Comparison of ENCODE assay signal across 1 cellular context in the genomic region with DNA sequence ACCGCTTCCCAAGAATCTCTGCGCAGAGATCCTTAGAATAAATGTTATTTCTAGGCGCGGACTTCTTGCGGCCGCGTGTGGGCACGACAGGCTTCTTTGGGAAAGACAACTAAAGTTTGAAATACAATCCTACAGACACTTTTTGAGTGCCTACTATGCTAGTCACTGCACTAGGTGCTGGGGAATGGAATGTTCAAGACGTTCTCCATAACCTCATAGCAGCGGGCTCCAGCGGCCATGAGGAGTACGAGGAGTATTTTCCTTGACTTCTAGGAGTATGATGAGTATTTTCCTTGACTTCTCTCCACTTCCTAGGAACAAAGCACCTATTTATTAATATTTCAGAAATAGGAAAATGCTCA.
TF ChIP-seq lines count a peak whose summit lies in the region.

No MANE protein-coding gene starts in this region.

TF ChIP-seq in GM23338, 12 proteins besides CTCF, POLR2A, EP300 and RAD21 (continued from another document):
- TF ChIP-seq, protein P1, sequence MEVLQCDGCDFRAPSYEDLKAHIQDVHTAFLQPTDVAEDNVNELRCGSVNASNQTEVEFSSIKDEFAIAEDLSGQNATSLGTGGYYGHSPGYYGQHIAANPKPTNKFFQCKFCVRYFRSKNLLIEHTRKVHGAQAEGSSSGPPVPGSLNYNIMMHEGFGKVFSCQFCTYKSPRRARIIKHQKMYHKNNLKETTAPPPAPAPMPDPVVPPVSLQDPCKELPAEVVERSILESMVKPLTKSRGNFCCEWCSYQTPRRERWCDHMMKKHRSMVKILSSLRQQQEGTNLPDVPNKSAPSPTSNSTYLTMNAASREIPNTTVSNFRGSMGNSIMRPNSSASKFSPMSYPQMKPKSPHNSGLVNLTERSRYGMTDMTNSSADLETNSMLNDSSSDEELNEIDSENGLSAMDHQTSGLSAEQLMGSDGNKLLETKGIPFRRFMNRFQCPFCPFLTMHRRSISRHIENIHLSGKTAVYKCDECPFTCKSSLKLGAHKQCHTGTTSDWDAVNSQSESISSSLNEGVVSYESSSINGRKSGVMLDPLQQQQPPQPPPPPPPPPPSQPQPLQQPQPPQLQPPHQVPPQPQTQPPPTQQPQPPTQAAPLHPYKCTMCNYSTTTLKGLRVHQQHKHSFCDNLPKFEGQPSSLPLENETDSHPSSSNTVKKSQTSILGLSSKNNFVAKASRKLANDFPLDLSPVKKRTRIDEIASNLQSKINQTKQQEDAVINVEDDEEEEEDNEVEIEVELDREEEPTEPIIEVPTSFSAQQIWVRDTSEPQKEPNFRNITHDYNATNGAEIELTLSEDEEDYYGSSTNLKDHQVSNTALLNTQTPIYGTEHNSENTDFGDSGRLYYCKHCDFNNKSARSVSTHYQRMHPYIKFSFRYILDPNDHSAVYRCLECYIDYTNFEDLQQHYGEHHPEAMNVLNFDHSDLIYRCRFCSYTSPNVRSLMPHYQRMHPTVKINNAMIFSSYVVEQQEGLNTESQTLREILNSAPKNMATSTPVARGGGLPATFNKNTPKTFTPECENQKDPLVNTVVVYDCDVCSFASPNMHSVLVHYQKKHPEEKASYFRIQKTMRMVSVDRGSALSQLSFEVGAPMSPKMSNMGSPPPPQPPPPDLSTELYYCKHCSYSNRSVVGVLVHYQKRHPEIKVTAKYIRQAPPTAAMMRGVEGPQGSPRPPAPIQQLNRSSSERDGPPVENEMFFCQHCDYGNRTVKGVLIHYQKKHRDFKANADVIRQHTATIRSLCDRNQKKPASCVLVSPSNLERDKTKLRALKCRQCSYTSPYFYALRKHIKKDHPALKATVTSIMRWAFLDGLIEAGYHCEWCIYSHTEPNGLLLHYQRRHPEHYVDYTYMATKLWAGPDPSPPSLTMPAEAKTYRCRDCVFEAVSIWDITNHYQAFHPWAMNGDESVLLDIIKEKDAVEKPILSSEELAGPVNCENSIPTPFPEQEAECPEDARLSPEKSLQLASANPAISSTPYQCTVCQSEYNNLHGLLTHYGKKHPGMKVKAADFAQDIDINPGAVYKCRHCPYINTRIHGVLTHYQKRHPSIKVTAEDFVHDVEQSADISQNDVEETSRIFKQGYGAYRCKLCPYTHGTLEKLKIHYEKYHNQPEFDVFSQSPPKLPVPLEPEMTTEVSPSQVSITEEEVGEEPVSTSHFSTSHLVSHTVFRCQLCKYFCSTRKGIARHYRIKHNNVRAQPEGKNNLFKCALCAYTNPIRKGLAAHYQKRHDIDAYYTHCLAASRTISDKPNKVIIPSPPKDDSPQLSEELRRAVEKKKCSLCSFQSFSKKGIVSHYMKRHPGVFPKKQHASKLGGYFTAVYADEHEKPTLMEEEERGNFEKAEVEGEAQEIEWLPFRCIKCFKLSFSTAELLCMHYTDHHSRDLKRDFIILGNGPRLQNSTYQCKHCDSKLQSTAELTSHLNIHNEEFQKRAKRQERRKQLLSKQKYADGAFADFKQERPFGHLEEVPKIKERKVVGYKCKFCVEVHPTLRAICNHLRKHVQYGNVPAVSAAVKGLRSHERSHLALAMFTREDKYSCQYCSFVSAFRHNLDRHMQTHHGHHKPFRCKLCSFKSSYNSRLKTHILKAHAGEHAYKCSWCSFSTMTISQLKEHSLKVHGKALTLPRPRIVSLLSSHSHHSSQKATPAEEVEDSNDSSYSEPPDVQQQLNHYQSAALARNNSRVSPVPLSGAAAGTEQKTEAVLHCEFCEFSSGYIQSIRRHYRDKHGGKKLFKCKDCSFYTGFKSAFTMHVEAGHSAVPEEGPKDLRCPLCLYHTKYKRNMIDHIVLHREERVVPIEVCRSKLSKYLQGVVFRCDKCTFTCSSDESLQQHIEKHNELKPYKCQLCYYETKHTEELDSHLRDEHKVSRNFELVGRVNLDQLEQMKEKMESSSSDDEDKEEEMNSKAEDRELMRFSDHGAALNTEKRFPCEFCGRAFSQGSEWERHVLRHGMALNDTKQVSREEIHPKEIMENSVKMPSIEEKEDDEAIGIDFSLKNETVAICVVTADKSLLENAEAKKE (CRISPR knock-in tag; IDR thresholded peaks at IDR 0.05), result no peak
- TF ChIP-seq STAT1 (IDR thresholded peaks at IDR 0.05; ENCODE audit: unreplicated experiment), result no peak
